ENCODE assay signal across 8 cellular contexts in genomic region chr4:154744341-154744948, GRCh38. TPM values are rescaled to one million over a fixed set of nuclear protein-coding genes. Genes with fewer than 3 reads are reported as not detected.
DNase-seq lines count a peak whose midpoint lies in the region; ATAC-seq and TF ChIP-seq lines count a peak whose summit lies in the region.

No MANE protein-coding gene starts in this region.

- H3K9me3 ChIP-seq in body of pancreas (no peaks in the 10 kb centered on the region), lower lobe of right lung (no peaks in the 10 kb centered on the region), subcutaneous abdominal adipose tissue (ENCODE audit: control insufficient read depth in 5 of 5, low read length in 5 of 5) (no peaks in the 10 kb centered on the region), HAP-1 (no peaks in the 10 kb centered on the region)

- H3K4me1 Mint-ChIP-seq in activated CD4-positive, alpha-beta T cell treated with anti-CD3 and anti-CD28 coated beads, Interleukin-2, amount 10 ng/mL, durations not matched to agents 24 days and 14 days, result peaks cover 14% of the 10 kb centered on the region

- peaks cover 69% of the 10 kb centered on the region for H3K27me3 Mint-ChIP-seq in activated CD4-positive, alpha-beta T cell treated with anti-CD3 and anti-CD28 coated beads, Interleukin-2, amount 10 ng/mL, durations not matched to agents 24 days and 14 days

- H3K27ac ChIP-seq in body of pancreas, result peak overlapping the region; percentile 34 to 75 (median 48)
- H3K27ac ChIP-seq in lower lobe of right lung, result no peak overlapping the region
- no peak overlapping the region for H3K27ac ChIP-seq in subcutaneous abdominal adipose tissue (ENCODE audit: low read depth, low read length)

- H3K27me3 ChIP-seq in body of pancreas (peaks cover 0 to 3% of the 10 kb centered on the region in 2 donors), lower lobe of right lung (ENCODE audit: low read depth) (peaks cover 50% of the 10 kb centered on the region), subcutaneous abdominal adipose tissue (ENCODE audit: control insufficient read depth in 5 of 5, insufficient read depth in 4 of 5, low read length in 5 of 5) (peaks cover 9 to 21% (median 18%) of the 10 kb centered on the region in 5 donors), HAP-1 (ENCODE audit: low read depth) (peaks cover 18% of the 10 kb centered on the region)

- no peaks in the 10 kb centered on the region for H3K36me3 Mint-ChIP-seq in activated CD4-positive, alpha-beta T cell treated with anti-CD3 and anti-CD28 coated beads, Interleukin-2, amount 10 ng/mL, durations not matched to agents 24 days and 14 days (ENCODE audit: low read depth)

- ATAC-seq in body of pancreas, result no peak
- no peak for ATAC-seq in lower lobe of right lung

- H3K4me3 Mint-ChIP-seq in activated CD4-positive, alpha-beta T cell treated with anti-CD3 and anti-CD28 coated beads, Interleukin-2, amount 10 ng/mL, durations not matched to agents 24 days and 14 days, result peak overlapping the region; percentile 84

- intact Hi-C loops in activated CD4-positive, alpha-beta T cell treated with anti-CD3 and anti-CD28 coated beads, Interleukin-2, amount 10 ng/mL, durations not matched to agents 24 days and 14 days (cut with micrococcal nuclease), result loop anchor here (5.0 kb wide), 2 partner anchors 252 to 957 kb away; partner anchors contain the start of genes DCHS2 and SFRP2
- intact Hi-C loops in body of pancreas (cut with DNase I) (no loop called here), lower lobe of right lung (cut with DNase I) (no loop called here)

- H3K4me1 ChIP-seq in body of pancreas (peaks cover 31% of the 10 kb centered on the region), lower lobe of right lung (peaks cover 20% of the 10 kb centered on the region), subcutaneous abdominal adipose tissue (ENCODE audit: control insufficient read depth in 5 of 5, insufficient read depth in 5 of 5, low read length in 5 of 5) (peaks cover 0 to 38% (median 34%) of the 10 kb centered on the region in 5 donors), HAP-1 (no peaks in the 10 kb centered on the region)

- no peak overlapping the region for H3K9ac ChIP-seq in subcutaneous abdominal adipose tissue (ENCODE audit: low read length in 5 of 5)

- no peaks in the 10 kb centered on the region for H3K9me3 Mint-ChIP-seq in activated CD4-positive, alpha-beta T cell treated with anti-CD3 and anti-CD28 coated beads, Interleukin-2, amount 10 ng/mL, durations not matched to agents 24 days and 14 days

- no peak overlapping the region for H3K27ac Mint-ChIP-seq in activated CD4-positive, alpha-beta T cell treated with anti-CD3 and anti-CD28 coated beads, Interleukin-2, amount 10 ng/mL, durations not matched to agents 24 days and 14 days

- TF ChIP-seq CTCF in body of pancreas (IDR thresholded peaks at IDR 0.05), result no peak
- no peak for TF ChIP-seq CTCF in lower lobe of right lung (IDR thresholded peaks at IDR 0.05)

- H3K36me3 ChIP-seq in body of pancreas (replicated peaks in 1 of 2; ENCODE audit: insufficient read depth in 1 of 2, low read depth in 2 of 2) (no peaks in the 10 kb centered on the region), lower lobe of right lung (no peaks in the 10 kb centered on the region), subcutaneous abdominal adipose tissue (ENCODE audit: control insufficient read depth in 5 of 5, insufficient read depth in 5 of 5, low read length in 5 of 5) (no peaks in the 10 kb centered on the region), HAP-1 (replicated peaks) (no peaks in the 10 kb centered on the region)

- no peak for DNase-seq in activated CD4-positive, alpha-beta T cell treated with anti-CD3 and anti-CD28 coated beads, Interleukin-2, amount 10 ng/mL, durations not matched to agents 24 days and 14 days
- no peak for DNase-seq in activated CD4-positive, alpha-beta T cell treated with anti-CD3 and anti-CD28 coated beads for 48 hours
- peak in 2 of 4 donors; percentile 13 to 18 for DNase-seq in body of pancreas
- no peak for DNase-seq in lower lobe of right lung
- no peak for DNase-seq in HAP-1 (ENCODE audit: low spot score in 2 of 2)
- no peak for DNase-seq in G401 (ENCODE audit: low spot score)
- no peak for DNase-seq in ACHN

- H3K4me3 ChIP-seq in body of pancreas, result peak overlapping the region; percentile 25 to 50
- peak overlapping the region; percentile 57 for H3K4me3 ChIP-seq in lower lobe of right lung
- H3K4me3 ChIP-seq in subcutaneous abdominal adipose tissue (ENCODE audit: low read depth in 1 of 5, low read length in 5 of 5), result peak overlapping the region; percentile 36 to 84 (median 66)
- no peak overlapping the region for H3K4me3 ChIP-seq in HAP-1

- in situ Hi-C loops in HAP-1 (cut with MboI; ENCODE audit: low sequenced_read_pairs), result no loop called here
- in situ Hi-C loops in G401 (cut with HindIII; ENCODE audit: low sequenced_read_pairs), result no loop called here
- in situ Hi-C loops in ACHN (cut with HindIII; ENCODE audit: low pct_ligation_motif_present, low pct_unique_long_range_greater_than_20kb, low sequenced_read_pairs), result no loop called here

- WGBS in body of pancreas, 2 donors, result 1 to 4% methylated on average over 18 to 33 of the region's 33 CpGs

- no peak for TF ChIP-seq POLR2A in body of pancreas (IDR thresholded peaks at IDR 0.05)

RNA-seq across cellular contexts. Expression of gene LRAT, which starts 0.6 kb away (rescaled TPM):
- not detected in 2 replicates for total RNA-seq in activated CD4-positive, alpha-beta T cell treated with anti-CD3 and anti-CD28 coated beads, Interleukin-2, amount 10 ng/mL, durations not matched to agents 24 days and 14 days
- total RNA-seq in body of pancreas (under 1 TPM in 1 of 2 donors, not detected in 1; 0.78 TPM), lower lobe of right lung (1.0 TPM)
- total RNA-seq in G401 (2014; rRNA removed; shearing (Covaris generic)), result not detected in 2 replicates

RNA-seq across cellular contexts. Expression of gene RBM46, which starts 36.6 kb away (rescaled TPM):
- total RNA-seq in activated CD4-positive, alpha-beta T cell treated with anti-CD3 and anti-CD28 coated beads, Interleukin-2, amount 10 ng/mL, durations not matched to agents 24 days and 14 days, result not detected in 2 replicates
- total RNA-seq in body of pancreas (not detected), lower lobe of right lung (not detected)
- total RNA-seq in G401 (2014; rRNA removed; shearing (Covaris generic)), result not detected in 2 replicates

Comparison
In these comparisons a context has a peak if more than half of its experiments do, and no peak if none do; other contexts are left out.
1. H3K27ac ChIP-seq: peak in body of pancreas (4 of 4); none in lower lobe of right lung (single experiment) and subcutaneous abdominal adipose tissue (single experiment).